21 cellular contexts compared by ENCODE assay signal in the genomic region with DNA sequence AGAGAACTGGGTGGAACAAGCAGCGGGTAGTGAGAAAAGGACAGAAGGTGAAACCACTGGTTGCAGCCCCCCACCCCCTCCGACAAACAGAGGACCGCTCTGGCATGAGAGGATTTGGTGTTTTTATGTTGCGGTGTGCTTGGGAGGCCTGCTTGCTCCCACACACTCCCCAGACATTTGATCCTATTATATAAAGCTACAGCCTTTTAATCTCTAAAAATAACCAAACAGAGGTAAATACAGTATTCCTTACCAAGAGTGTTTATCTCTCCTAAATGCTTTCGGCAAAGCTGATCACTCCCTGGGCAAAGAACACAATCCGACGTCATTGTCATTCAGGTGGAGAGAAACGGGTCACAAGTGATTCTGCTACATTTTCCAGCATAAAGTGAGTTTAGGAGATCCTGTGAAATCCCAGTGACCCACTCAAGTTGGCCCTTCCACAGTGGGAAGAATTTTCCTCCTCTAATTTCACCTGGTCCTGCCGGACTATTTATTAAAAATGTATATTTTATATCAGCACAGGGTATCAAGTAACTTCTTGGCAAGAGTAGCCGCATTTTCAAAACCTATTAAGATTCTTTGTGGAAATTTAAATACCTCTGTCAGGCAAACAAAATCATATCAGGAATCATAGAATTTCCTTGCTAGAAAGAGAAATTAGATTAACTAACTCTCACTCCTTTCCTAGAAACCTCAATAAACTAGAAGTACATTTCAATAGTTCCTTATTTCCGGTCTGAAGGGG. TPM values are rescaled to one million over a fixed set of nuclear protein-coding genes. Genes with fewer than 3 reads are reported as not detected.
DNase-seq lines count a peak whose midpoint lies in the region; ATAC-seq and TF ChIP-seq lines count a peak whose summit lies in the region.
"Had no signal": no experiment of that assay in that cellular context is flagged by ENCODE, and none has a peak within 500 bp of the region (broad histone marks: within the 10 kb centered on the region; RNA-seq: fewer than 3 reads in every experiment).

No MANE protein-coding gene starts in this region.

- H3K36me3 Mint-ChIP-seq in endodermal cell (ENCODE audit: low read depth): peaks cover 6% of the 10 kb centered on the region
- H3K36me3 Mint-ChIP-seq in nephron progenitor cell (ENCODE audit: low read depth): peaks cover 19% of the 10 kb centered on the region
- H3K36me3 Mint-ChIP-seq: CD14-positive monocyte; natural killer cell; stimulated activated naive B cell treated with anti-CD40 and anti-IgM and Interleukin-4, amounts not matched to agents 10 μg/mL and 1 μg/mL and 100 μg/mL, for 72 hours had no signal

- TF ChIP-seq POLR2A in breast epithelium (IDR thresholded peaks at IDR 0.05) (no peak), uterus (IDR thresholded peaks at IDR 0.05) (no peak)

- H3K4me1 ChIP-seq in heart right ventricle: peaks cover 0 to 36% (median 7%) of the 10 kb centered on the region in 9 donors
- H3K4me1 ChIP-seq in endodermal cell (ENCODE audit: control insufficient read depth, insufficient read depth, low read length): peaks cover 6% of the 10 kb centered on the region
- peaks cover 0 to 99% (median 50%) of the 10 kb centered on the region in 4 donors for H3K4me1 ChIP-seq in tibial artery
- no peaks in the 10 kb centered on the region for H3K4me1 ChIP-seq in breast epithelium
- H3K4me1 ChIP-seq in uterus: no peaks in the 10 kb centered on the region
- H3K4me1 ChIP-seq: A549 had no signal

- H3K9me3 Mint-ChIP-seq in endodermal cell (no peaks in the 10 kb centered on the region), nephron progenitor cell (no peaks in the 10 kb centered on the region)
- H3K9me3 Mint-ChIP-seq: natural killer cell; stimulated activated naive B cell treated with anti-CD40 and anti-IgM and Interleukin-4, amounts not matched to agents 10 μg/mL and 1 μg/mL and 100 μg/mL, for 72 hours had no signal

- H3K36me3 ChIP-seq in heart right ventricle (peaks cover 0 to 8% (median 0%) of the 10 kb centered on the region in 9 donors), endodermal cell (ENCODE audit: control insufficient read depth, insufficient read depth, low read length) (no peaks in the 10 kb centered on the region), tibial artery (no peaks in the 10 kb centered on the region), breast epithelium (no peaks in the 10 kb centered on the region), uterus (no peaks in the 10 kb centered on the region)
- H3K36me3 ChIP-seq: upper lobe of left lung had no signal

- no peak overlapping the region for H3K9ac ChIP-seq in endodermal cell (ENCODE audit: extremely low read depth, low read length, poor library complexity, severe bottlenecking)

- no peak for DNase-seq in heart right ventricle
- no peak for DNase-seq in left ventricle myocardium superior
- no peak for DNase-seq in endodermal cell
- DNase-seq in nephron progenitor cell: no peak
- DNase-seq in tibial artery: no peak
- no peak for DNase-seq in breast epithelium (ENCODE audit: low spot score in 2 of 2)
- DNase-seq in uterus: no peak
- DNase-seq: activated naive CD4-positive, alpha-beta T cell; dermis blood vessel endothelial cell; DMS153; mammary epithelial cell; natural killer cell; NCI-H1436; retina; stimulated activated CD4-positive, alpha-beta T cell treated with anti-CD3 and anti-CD28 coated beads, Interleukin-15, amount 100 ng/mL, for 24 hours; stimulated activated naive B cell treated with anti-CD40 and anti-IgM and Interleukin-4, amounts not matched to agents 10 μg/mL and 1 μg/mL and 100 μg/mL, for 72 hours; upper lobe of left lung had no signal

- intact Hi-C loops in heart right ventricle (cut with DNase I): loop anchor here in 2 of 10 donors (10.0 kb wide), 2 partner anchors 67 to 127 kb away; no protein-coding TSS in a partner anchor
- intact Hi-C loops in left ventricle myocardium superior (cut with micrococcal nuclease): no loop called here
- intact Hi-C loops in tibial artery (cut with DNase I; ENCODE audit: low total_unique reads): loop anchor here (5.0 kb wide), 1 partner anchor 39 kb away; no protein-coding TSS in a partner anchor
- intact Hi-C loops in breast epithelium (cut with DNase I; ENCODE audit: low total_unique reads): no loop called here
- intact Hi-C loops in uterus (cut with DNase I; ENCODE audit: low total_unique reads): no loop called here

- no peak overlapping the region for H3K4me3 Mint-ChIP-seq in endodermal cell
- H3K4me3 Mint-ChIP-seq in nephron progenitor cell: peak overlapping the region; percentile 71
- H3K4me3 Mint-ChIP-seq: CD14-positive monocyte; natural killer cell; stimulated activated naive B cell treated with anti-CD40 and anti-IgM and Interleukin-4, amounts not matched to agents 10 μg/mL and 1 μg/mL and 100 μg/mL, for 72 hours had no signal

- H3K27ac Mint-ChIP-seq in endodermal cell: no peak overlapping the region
- peak overlapping the region; percentile 55 for H3K27ac Mint-ChIP-seq in nephron progenitor cell
- H3K27ac Mint-ChIP-seq: CD14-positive monocyte; natural killer cell; stimulated activated naive B cell treated with anti-CD40 and anti-IgM and Interleukin-4, amounts not matched to agents 10 μg/mL and 1 μg/mL and 100 μg/mL, for 72 hours had no signal

- TF ChIP-seq CTCF in heart right ventricle (IDR thresholded peaks at IDR 0.05) (no peak), endodermal cell (conservative IDR thresholded peaks at IDR 0.05) (no peak), nephron progenitor cell (IDR thresholded peaks at IDR 0.05) (no peak), tibial artery (IDR thresholded peaks at IDR 0.05) (no peak), breast epithelium (IDR thresholded peaks at IDR 0.05) (no peak), uterus (IDR thresholded peaks at IDR 0.05) (no peak)

- H3K27ac ChIP-seq in heart right ventricle (peak overlapping the region in 6 of 10 donors; percentile 12 to 59 (median 38)), endodermal cell (ENCODE audit: low read depth, low read length) (peak overlapping the region; percentile 88), tibial artery (peak overlapping the region; percentile 92 to 94), breast epithelium (no peak overlapping the region), uterus (no peak overlapping the region)
- H3K27ac ChIP-seq: A549, epithelial cell of prostate, upper lobe of left lung had no signal

- H3K9me3 ChIP-seq in heart right ventricle: no peaks in the 10 kb centered on the region
- no peaks in the 10 kb centered on the region for H3K9me3 ChIP-seq in endodermal cell (ENCODE audit: control insufficient read depth, low read length)
- no peaks in the 10 kb centered on the region for H3K9me3 ChIP-seq in tibial artery
- H3K9me3 ChIP-seq in breast epithelium: no peaks in the 10 kb centered on the region
- H3K9me3 ChIP-seq in uterus: no peaks in the 10 kb centered on the region
- H3K9me3 ChIP-seq: A549, upper lobe of left lung had no signal

- WGBS in heart right ventricle, 2 donors: 72 to 75% methylated on average over 11 of the region's 11 CpGs
- WGBS in endodermal cell (ENCODE audit: insufficient coverage in 1 of 2, insufficient read length in 1 of 2), 2 experiments: 75 to 80% methylated on average over 4 to 10 of the region's 11 CpGs

- H3K4me3 ChIP-seq in heart right ventricle: peak overlapping the region in 4 of 10 donors; percentile 11 to 27 (median 20)
- peak overlapping the region; percentile 50 for H3K4me3 ChIP-seq in endodermal cell (ENCODE audit: low read length)
- peak overlapping the region; percentile 36 to 37 for H3K4me3 ChIP-seq in tibial artery
- no peak overlapping the region for H3K4me3 ChIP-seq in breast epithelium
- no peak overlapping the region for H3K4me3 ChIP-seq in uterus
- H3K4me3 ChIP-seq: A549, upper lobe of left lung had no signal

- no peak for ATAC-seq in heart right ventricle
- ATAC-seq in left ventricle myocardium superior: no peak
- no peak for ATAC-seq in HG03520 (IDR thresholded peaks at IDR 0.05; ENCODE audit: unreplicated experiment)
- ATAC-seq: A549; natural killer cell; stimulated activated naive B cell treated with anti-CD40 and anti-IgM and Interleukin-4, amounts not matched to agents 10 μg/mL and 1 μg/mL and 100 μg/mL, for 72 hours had no signal

- H3K4me1 Mint-ChIP-seq in endodermal cell: peaks cover 54% of the 10 kb centered on the region
- peaks cover 95% of the 10 kb centered on the region for H3K4me1 Mint-ChIP-seq in nephron progenitor cell
- H3K4me1 Mint-ChIP-seq: CD14-positive monocyte; natural killer cell; stimulated activated naive B cell treated with anti-CD40 and anti-IgM and Interleukin-4, amounts not matched to agents 10 μg/mL and 1 μg/mL and 100 μg/mL, for 72 hours had no signal

- H3K27me3 Mint-ChIP-seq in endodermal cell (ENCODE audit: insufficient read depth) (peaks cover 34% of the 10 kb centered on the region), nephron progenitor cell (ENCODE audit: low read depth, poor library complexity) (peaks cover 46% of the 10 kb centered on the region)

- H3K27me3 ChIP-seq in heart right ventricle (peaks cover 0 to 3% (median 0%) of the 10 kb centered on the region in 7 donors), endodermal cell (ENCODE audit: control insufficient read depth, insufficient read depth, low read length, poor library complexity, severe bottlenecking) (peaks cover 15% of the 10 kb centered on the region), tibial artery (no peaks in the 10 kb centered on the region), breast epithelium (no peaks in the 10 kb centered on the region), uterus (no peaks in the 10 kb centered on the region)
- H3K27me3 ChIP-seq: upper lobe of left lung had no signal

RNA-seq across cellular contexts. Expression of a gene that starts 9.9 kb away (rescaled TPM):
- total RNA-seq in heart right ventricle: 1 to 10 TPM; 3.6 to 8.3 (median 6.1) TPM
- 1 to 10 TPM; 2.3 to 3.4 TPM for polyA plus RNA-seq in heart right ventricle
- total RNA-seq in left ventricle myocardium superior: 5.3 TPM
- 10 to 100 TPM in 1 of 2 donors, 1 to 10 TPM in 1; 4.4 to 17.8 TPM for total RNA-seq in endodermal cell
- 41.5 TPM for polyA plus RNA-seq in endodermal cell (2013, experiment 1 of 2)
- 44.1 TPM for polyA plus RNA-seq in endodermal cell (2013, experiment 2 of 2)
- 1 to 10 TPM; 2.0 to 4.7 (median 3.2) TPM for total RNA-seq in breast epithelium
- total RNA-seq in uterus: 1 to 10 TPM; 2.0 to 9.7 (median 8.2) TPM

Comparison
In these comparisons a context has a peak if more than half of its experiments do, and no peak if none do; other contexts are left out.
1. H3K27ac ChIP-seq: peak in heart right ventricle (6 of 10), endodermal cell (single experiment) and tibial artery (2 of 2); none in breast epithelium (0 of 2) and uterus (0 of 2).
2. H3K4me3 ChIP-seq: peak in endodermal cell (single experiment) and tibial artery (2 of 2); none in breast epithelium (0 of 3) and uterus (0 of 2).